In genomic region chr9:107681988-107682387, GRCh38 we compare ENCODE assay signal across 1 cellular context.
TF ChIP-seq lines count a peak whose summit lies in the region.

No MANE protein-coding gene starts in this region.

TF ChIP-seq in H1, 55 proteins besides CTCF, POLR2A, EP300 and RAD21:
- TF ChIP-seq SIRT6 (IDR thresholded peaks at IDR 0.05; ENCODE audit: low read length) (no peak), PHF8 (conservative IDR thresholded peaks at IDR 0.05; ENCODE audit: low read depth, low read length) (no peak), SP2 (IDR thresholded peaks at IDR 0.05; ENCODE audit: low read length) (no peak), GABPA (IDR thresholded peaks at IDR 0.05; ENCODE audit: borderline replicate concordance, insufficient read depth, low read length) (no peak), HDAC2 (IDR thresholded peaks at IDR 0.05; ENCODE audit: borderline replicate concordance in 1 of 2, low read depth in 2 of 2, low read length in 2 of 2) (no peak), SUZ12 (IDR thresholded peaks at IDR 0.05; ENCODE audit: low read length) (no peak), KDM5A (IDR thresholded peaks at IDR 0.05; ENCODE audit: low read length) (no peak), CHD1 (IDR thresholded peaks at IDR 0.05; ENCODE audit: low read depth, low read length) (no peak), TCF12 (IDR thresholded peaks at IDR 0.05; ENCODE audit: low read depth, low read length) (no peak), SP1 (IDR thresholded peaks at IDR 0.05; ENCODE audit: low read depth, low read length) (no peak), KDM1A (IDR thresholded peaks at IDR 0.05; ENCODE audit: borderline replicate concordance, low read length) (no peak), CREB1 (IDR thresholded peaks at IDR 0.05) (no peak), TAF1 (IDR thresholded peaks at IDR 0.05; ENCODE audit: low read depth, low read length) (no peak)
- TF ChIP-seq, protein P1, sequence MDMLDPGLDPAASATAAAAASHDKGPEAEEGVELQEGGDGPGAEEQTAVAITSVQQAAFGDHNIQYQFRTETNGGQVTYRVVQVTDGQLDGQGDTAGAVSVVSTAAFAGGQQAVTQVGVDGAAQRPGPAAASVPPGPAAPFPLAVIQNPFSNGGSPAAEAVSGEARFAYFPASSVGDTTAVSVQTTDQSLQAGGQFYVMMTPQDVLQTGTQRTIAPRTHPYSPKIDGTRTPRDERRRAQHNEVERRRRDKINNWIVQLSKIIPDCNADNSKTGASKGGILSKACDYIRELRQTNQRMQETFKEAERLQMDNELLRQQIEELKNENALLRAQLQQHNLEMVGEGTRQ (IDR thresholded peaks at IDR 0.05; ENCODE audit: low read length), result no peak
- TF ChIP-seq, protein P2, sequence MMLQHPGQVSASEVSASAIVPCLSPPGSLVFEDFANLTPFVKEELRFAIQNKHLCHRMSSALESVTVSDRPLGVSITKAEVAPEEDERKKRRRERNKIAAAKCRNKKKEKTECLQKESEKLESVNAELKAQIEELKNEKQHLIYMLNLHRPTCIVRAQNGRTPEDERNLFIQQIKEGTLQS (IDR thresholded peaks at IDR 0.05; ENCODE audit: insufficient read depth, low read depth, low read length), result no peak
